ENCODE assay signal across 2 cellular contexts in the genomic region with DNA sequence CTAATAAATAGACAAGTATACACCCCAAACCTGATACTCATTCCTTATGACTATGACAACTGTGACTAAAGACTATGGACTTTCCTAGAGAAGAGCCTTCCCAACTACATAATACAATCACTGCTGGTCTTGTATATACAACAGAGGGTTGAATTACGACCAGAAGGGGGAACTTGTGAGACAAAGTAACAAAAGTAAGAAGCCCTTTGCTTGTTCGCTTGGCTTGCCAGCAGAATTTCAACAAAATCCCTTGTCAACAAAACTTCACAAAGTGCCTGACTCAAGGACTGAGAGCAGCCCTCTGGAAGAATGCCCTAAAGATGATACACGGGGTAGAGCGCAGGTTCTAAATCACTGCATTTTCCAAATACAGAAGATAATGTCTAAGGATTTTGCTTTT.
TF ChIP-seq lines count a peak whose summit lies in the region.

No MANE protein-coding gene starts in this region.

TF ChIP-seq in SK-N-SH, 30 proteins besides CTCF, POLR2A, EP300 and RAD21 (continued from another document):
- TF ChIP-seq, protein P1, sequence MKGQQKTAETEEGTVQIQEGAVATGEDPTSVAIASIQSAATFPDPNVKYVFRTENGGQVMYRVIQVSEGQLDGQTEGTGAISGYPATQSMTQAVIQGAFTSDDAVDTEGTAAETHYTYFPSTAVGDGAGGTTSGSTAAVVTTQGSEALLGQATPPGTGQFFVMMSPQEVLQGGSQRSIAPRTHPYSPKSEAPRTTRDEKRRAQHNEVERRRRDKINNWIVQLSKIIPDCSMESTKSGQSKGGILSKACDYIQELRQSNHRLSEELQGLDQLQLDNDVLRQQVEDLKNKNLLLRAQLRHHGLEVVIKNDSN (IDR thresholded peaks at IDR 0.05; ENCODE audit: borderline replicate concordance, low read depth) = no peak
- TF ChIP-seq, protein P2, sequence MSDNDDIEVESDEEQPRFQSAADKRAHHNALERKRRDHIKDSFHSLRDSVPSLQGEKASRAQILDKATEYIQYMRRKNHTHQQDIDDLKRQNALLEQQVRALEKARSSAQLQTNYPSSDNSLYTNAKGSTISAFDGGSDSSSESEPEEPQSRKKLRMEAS (IDR thresholded peaks at IDR 0.05; ENCODE audit: low read depth) = no peak
- TF ChIP-seq FOSL2 (IDR thresholded peaks at IDR 0.05; ENCODE audit: borderline replicate concordance, low read depth) = no peak
- no peak for TF ChIP-seq FOXM1 (IDR thresholded peaks at IDR 0.05; ENCODE audit: low read depth)
- no peak for TF ChIP-seq ELF1 (IDR thresholded peaks at IDR 0.05)

TF ChIP-seq in SK-N-SH treated with all-trans-retinoic acid at 6 μM for 48 hours, 23 proteins besides CTCF, POLR2A, EP300 and RAD21 (continued from another document):
- TF ChIP-seq, protein P3, sequence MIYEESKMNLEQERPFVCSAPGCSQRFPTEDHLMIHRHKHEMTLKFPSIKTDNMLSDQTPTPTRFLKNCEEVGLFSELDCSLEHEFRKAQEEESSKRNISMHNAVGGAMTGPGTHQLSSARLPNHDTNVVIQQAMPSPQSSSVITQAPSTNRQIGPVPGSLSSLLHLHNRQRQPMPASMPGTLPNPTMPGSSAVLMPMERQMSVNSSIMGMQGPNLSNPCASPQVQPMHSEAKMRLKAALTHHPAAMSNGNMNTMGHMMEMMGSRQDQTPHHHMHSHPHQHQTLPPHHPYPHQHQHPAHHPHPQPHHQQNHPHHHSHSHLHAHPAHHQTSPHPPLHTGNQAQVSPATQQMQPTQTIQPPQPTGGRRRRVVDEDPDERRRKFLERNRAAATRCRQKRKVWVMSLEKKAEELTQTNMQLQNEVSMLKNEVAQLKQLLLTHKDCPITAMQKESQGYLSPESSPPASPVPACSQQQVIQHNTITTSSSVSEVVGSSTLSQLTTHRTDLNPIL (CRISPR knock-in tag; IDR thresholded peaks at IDR 0.05; ENCODE audit: low read depth) = no peak
- no peak for TF ChIP-seq ESRRG (CRISPR knock-in tag; IDR thresholded peaks at IDR 0.05)
- no peak for TF ChIP-seq OSR1 (CRISPR knock-in tag; IDR thresholded peaks at IDR 0.05)
- TF ChIP-seq TOX (CRISPR knock-in tag; IDR thresholded peaks at IDR 0.05; ENCODE audit: borderline replicate concordance) = no peak
- TF ChIP-seq TCF4 (CRISPR knock-in tag; IDR thresholded peaks at IDR 0.05; ENCODE audit: borderline replicate concordance) = no peak
- TF ChIP-seq, protein P4, sequence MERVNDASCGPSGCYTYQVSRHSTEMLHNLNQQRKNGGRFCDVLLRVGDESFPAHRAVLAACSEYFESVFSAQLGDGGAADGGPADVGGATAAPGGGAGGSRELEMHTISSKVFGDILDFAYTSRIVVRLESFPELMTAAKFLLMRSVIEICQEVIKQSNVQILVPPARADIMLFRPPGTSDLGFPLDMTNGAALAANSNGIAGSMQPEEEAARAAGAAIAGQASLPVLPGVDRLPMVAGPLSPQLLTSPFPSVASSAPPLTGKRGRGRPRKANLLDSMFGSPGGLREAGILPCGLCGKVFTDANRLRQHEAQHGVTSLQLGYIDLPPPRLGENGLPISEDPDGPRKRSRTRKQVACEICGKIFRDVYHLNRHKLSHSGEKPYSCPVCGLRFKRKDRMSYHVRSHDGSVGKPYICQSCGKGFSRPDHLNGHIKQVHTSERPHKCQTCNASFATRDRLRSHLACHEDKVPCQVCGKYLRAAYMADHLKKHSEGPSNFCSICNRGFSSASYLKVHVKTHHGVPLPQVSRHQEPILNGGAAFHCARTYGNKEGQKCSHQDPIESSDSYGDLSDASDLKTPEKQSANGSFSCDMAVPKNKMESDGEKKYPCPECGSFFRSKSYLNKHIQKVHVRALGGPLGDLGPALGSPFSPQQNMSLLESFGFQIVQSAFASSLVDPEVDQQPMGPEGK (CRISPR knock-in tag; IDR thresholded peaks at IDR 0.05; ENCODE audit: borderline replicate concordance) = no peak
- TF ChIP-seq, protein P5, sequence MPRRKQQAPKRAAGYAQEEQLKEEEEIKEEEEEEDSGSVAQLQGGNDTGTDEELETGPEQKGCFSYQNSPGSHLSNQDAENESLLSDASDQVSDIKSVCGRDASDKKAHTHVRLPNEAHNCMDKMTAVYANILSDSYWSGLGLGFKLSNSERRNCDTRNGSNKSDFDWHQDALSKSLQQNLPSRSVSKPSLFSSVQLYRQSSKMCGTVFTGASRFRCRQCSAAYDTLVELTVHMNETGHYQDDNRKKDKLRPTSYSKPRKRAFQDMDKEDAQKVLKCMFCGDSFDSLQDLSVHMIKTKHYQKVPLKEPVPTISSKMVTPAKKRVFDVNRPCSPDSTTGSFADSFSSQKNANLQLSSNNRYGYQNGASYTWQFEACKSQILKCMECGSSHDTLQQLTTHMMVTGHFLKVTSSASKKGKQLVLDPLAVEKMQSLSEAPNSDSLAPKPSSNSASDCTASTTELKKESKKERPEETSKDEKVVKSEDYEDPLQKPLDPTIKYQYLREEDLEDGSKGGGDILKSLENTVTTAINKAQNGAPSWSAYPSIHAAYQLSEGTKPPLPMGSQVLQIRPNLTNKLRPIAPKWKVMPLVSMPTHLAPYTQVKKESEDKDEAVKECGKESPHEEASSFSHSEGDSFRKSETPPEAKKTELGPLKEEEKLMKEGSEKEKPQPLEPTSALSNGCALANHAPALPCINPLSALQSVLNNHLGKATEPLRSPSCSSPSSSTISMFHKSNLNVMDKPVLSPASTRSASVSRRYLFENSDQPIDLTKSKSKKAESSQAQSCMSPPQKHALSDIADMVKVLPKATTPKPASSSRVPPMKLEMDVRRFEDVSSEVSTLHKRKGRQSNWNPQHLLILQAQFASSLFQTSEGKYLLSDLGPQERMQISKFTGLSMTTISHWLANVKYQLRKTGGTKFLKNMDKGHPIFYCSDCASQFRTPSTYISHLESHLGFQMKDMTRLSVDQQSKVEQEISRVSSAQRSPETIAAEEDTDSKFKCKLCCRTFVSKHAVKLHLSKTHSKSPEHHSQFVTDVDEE (CRISPR knock-in tag; IDR thresholded peaks at IDR 0.05) = no peak
- no peak for TF ChIP-seq ARNTL (CRISPR knock-in tag; IDR thresholded peaks at IDR 0.05; ENCODE audit: borderline replicate concordance, low read depth)
- no peak for TF ChIP-seq RARB (CRISPR knock-in tag; IDR thresholded peaks at IDR 0.05)
- TF ChIP-seq, protein P6, sequence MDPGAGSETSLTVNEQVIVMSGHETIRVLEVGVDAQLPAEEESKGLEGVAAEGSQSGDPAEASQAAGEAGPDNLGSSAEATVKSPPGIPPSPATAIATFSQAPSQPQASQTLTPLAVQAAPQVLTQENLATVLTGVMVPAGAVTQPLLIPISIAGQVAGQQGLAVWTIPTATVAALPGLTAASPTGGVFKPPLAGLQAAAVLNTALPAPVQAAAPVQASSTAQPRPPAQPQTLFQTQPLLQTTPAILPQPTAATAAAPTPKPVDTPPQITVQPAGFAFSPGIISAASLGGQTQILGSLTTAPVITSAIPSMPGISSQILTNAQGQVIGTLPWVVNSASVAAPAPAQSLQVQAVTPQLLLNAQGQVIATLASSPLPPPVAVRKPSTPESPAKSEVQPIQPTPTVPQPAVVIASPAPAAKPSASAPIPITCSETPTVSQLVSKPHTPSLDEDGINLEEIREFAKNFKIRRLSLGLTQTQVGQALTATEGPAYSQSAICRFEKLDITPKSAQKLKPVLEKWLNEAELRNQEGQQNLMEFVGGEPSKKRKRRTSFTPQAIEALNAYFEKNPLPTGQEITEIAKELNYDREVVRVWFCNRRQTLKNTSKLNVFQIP (CRISPR knock-in tag; IDR thresholded peaks at IDR 0.05; ENCODE audit: borderline replicate concordance, low read depth) = no peak
